In genomic region chr3:4963669-4964589, GRCh38 we compare ENCODE assay signal across 1 cellular context.
TF ChIP-seq lines count a peak whose summit lies in the region.

No MANE protein-coding gene starts in this region.

TF ChIP-seq in K562, 482 proteins besides CTCF, POLR2A, EP300 and RAD21 (continued from another document and continues in another):
- TF ChIP-seq KAT7 (CRISPR knock-in tag; IDR thresholded peaks at IDR 0.05; ENCODE audit: borderline replicate concordance): no peak
- TF ChIP-seq XRCC3 (IDR thresholded peaks at IDR 0.05): 0 out of 2 replicates have a peak, but pooled peaks have one; percentile 14
- no peak for TF ChIP-seq FOXP1 (CRISPR knock-in tag; IDR thresholded peaks at IDR 0.05)
- no peak for TF ChIP-seq ZKSCAN3 (CRISPR knock-in tag; IDR thresholded peaks at IDR 0.05)
- TF ChIP-seq POLR2G (IDR thresholded peaks at IDR 0.05; ENCODE audit: low read depth, low read length): no peak
- TF ChIP-seq EP400 (IDR thresholded peaks at IDR 0.05): peak; percentile 55
- no peak for TF ChIP-seq ZNF197 (CRISPR knock-in tag; IDR thresholded peaks at IDR 0.05; ENCODE audit: low read depth)
- TF ChIP-seq GTF2F1 (IDR thresholded peaks at IDR 0.05; ENCODE audit: low read depth, low read length): no peak
- TF ChIP-seq CHD2 (IDR thresholded peaks at IDR 0.05; ENCODE audit: low read depth, low read length): no peak
- 0 out of 2 replicates have a peak, but pooled peaks have one; percentile 17 for TF ChIP-seq TEAD4 (IDR thresholded peaks at IDR 0.05; ENCODE audit: low read length)
- no peak for TF ChIP-seq TEAD4 (CRISPR knock-in tag; IDR thresholded peaks at IDR 0.05; ENCODE audit: borderline replicate concordance)
- no peak for TF ChIP-seq ARID3A (IDR thresholded peaks at IDR 0.05; ENCODE audit: borderline replicate concordance, low read depth, low read length)
- TF ChIP-seq HEY1 (CRISPR knock-in tag; IDR thresholded peaks at IDR 0.05; ENCODE audit: borderline replicate concordance): no peak
- TF ChIP-seq ERF (CRISPR knock-in tag; IDR thresholded peaks at IDR 0.05): no peak
- TF ChIP-seq ZNF140 (CRISPR knock-in tag; IDR thresholded peaks at IDR 0.05): no peak
- peak; percentile 80; the same call in 1 of the 2 replicates for TF ChIP-seq MECOM (CRISPR knock-in tag; IDR thresholded peaks at IDR 0.05)
- no peak for TF ChIP-seq NFATC3 (IDR thresholded peaks at IDR 0.05)
- peak; percentile 93 for TF ChIP-seq C11orf30 (IDR thresholded peaks at IDR 0.05; ENCODE audit: low read depth)
- no peak for TF ChIP-seq ETV6 (IDR thresholded peaks at IDR 0.05; ENCODE audit: borderline replicate concordance in 1 of 2, low read depth in 2 of 2, low read length in 1 of 2)
- TF ChIP-seq ETV6 (CRISPR knock-in tag; IDR thresholded peaks at IDR 0.05; ENCODE audit: borderline replicate concordance): no peak
- TF ChIP-seq PHF21A (IDR thresholded peaks at IDR 0.05; ENCODE audit: borderline replicate concordance, low read depth): no peak
- no peak for TF ChIP-seq ARHGAP35 (IDR thresholded peaks at IDR 0.05; ENCODE audit: partially characterized antibody)
- TF ChIP-seq ZNF592 (IDR thresholded peaks at IDR 0.05): peak; percentile 68
- peak; percentile 62; the same call in 1 of the 2 replicates for TF ChIP-seq GATAD2B (IDR thresholded peaks at IDR 0.05; ENCODE audit: borderline replicate concordance)
- TF ChIP-seq ZNF511 (CRISPR knock-in tag; IDR thresholded peaks at IDR 0.05): no peak
- peak; percentile 59; the same call in 1 of the 2 replicates for TF ChIP-seq HDAC2 (IDR thresholded peaks at IDR 0.05)
- peak; percentile 75 for TF ChIP-seq ARID1B (IDR thresholded peaks at IDR 0.05)
- TF ChIP-seq CEBPG (CRISPR knock-in tag; IDR thresholded peaks at IDR 0.05): no peak
- TF ChIP-seq CEBPG (tag; conservative IDR thresholded peaks at IDR 0.05 in 1 of 2, IDR thresholded peaks at IDR 0.05 in 1 of 2): no peak
- no peak for TF ChIP-seq ZNF444 (CRISPR knock-in tag; IDR thresholded peaks at IDR 0.05)
- 0 out of 2 replicates have a peak, but pooled peaks have one; percentile 11 for TF ChIP-seq BCOR (IDR thresholded peaks at IDR 0.05)
- peak; percentile 82 for TF ChIP-seq MAFG (tag; conservative IDR thresholded peaks at IDR 0.05)
- no peak for TF ChIP-seq ZNF133 (CRISPR knock-in tag; IDR thresholded peaks at IDR 0.05)
- TF ChIP-seq CREB1 (IDR thresholded peaks at IDR 0.05): no peak
- TF ChIP-seq CREB1 (CRISPR knock-in tag; IDR thresholded peaks at IDR 0.05): no peak
- no peak for TF ChIP-seq SLC30A9 (CRISPR knock-in tag; IDR thresholded peaks at IDR 0.05)
- no peak for TF ChIP-seq ZNF445 (CRISPR knock-in tag; IDR thresholded peaks at IDR 0.05; ENCODE audit: low read depth)
- TF ChIP-seq SMARCA4 (IDR thresholded peaks at IDR 0.05): peak; percentile 85
- no peak for TF ChIP-seq NFYB (IDR thresholded peaks at IDR 0.05; ENCODE audit: extremely low read depth, insufficient read length)
- TF ChIP-seq RBM22 (IDR thresholded peaks at IDR 0.05; ENCODE audit: low read depth, low read length, poor library complexity, severe bottlenecking): no peak
- TF ChIP-seq FOXO4 (CRISPR knock-in tag; IDR thresholded peaks at IDR 0.05): no peak
- TF ChIP-seq FOS (IDR thresholded peaks at IDR 0.05; ENCODE audit: extremely low read depth, insufficient read length): no peak
- TF ChIP-seq E2F4 (CRISPR knock-in tag; IDR thresholded peaks at IDR 0.05; ENCODE audit: low read depth): no peak
- no peak for TF ChIP-seq THAP7 (CRISPR knock-in tag; IDR thresholded peaks at IDR 0.05)
- no peak for TF ChIP-seq RUNX1 (IDR thresholded peaks at IDR 0.05; ENCODE audit: low read depth)
- TF ChIP-seq SMARCC2 (IDR thresholded peaks at IDR 0.05; ENCODE audit: low read depth): peak; percentile 49; the same call in 1 of the 2 replicates
- TF ChIP-seq SP1 (CRISPR knock-in tag; IDR thresholded peaks at IDR 0.05): no peak
- no peak for TF ChIP-seq ZNF644 (tag; IDR thresholded peaks at IDR 0.05; ENCODE audit: low read depth)
- no peak for TF ChIP-seq ETV5 (CRISPR knock-in tag; IDR thresholded peaks at IDR 0.05; ENCODE audit: low read depth)
- no peak for TF ChIP-seq CREB3 (tag; conservative IDR thresholded peaks at IDR 0.05; ENCODE audit: low read depth)
- TF ChIP-seq HNRNPK (IDR thresholded peaks at IDR 0.05; ENCODE audit: low read depth, low read length, poor library complexity, severe bottlenecking): no peak
- no peak for TF ChIP-seq HCFC1 (IDR thresholded peaks at IDR 0.05; ENCODE audit: low read depth, low read length)
- no peak for TF ChIP-seq ZNF165 (CRISPR knock-in tag; IDR thresholded peaks at IDR 0.05; ENCODE audit: borderline replicate concordance)
- TF ChIP-seq LARP7 (IDR thresholded peaks at IDR 0.05): no peak
- TF ChIP-seq ZNF324 (CRISPR knock-in tag; IDR thresholded peaks at IDR 0.05): no peak
- TF ChIP-seq TSHZ1 (CRISPR knock-in tag; IDR thresholded peaks at IDR 0.05): no peak
- TF ChIP-seq MCM7 (IDR thresholded peaks at IDR 0.05): no peak
- no peak for TF ChIP-seq MCM3 (IDR thresholded peaks at IDR 0.05)
- no peak for TF ChIP-seq BCL6 (CRISPR knock-in tag; IDR thresholded peaks at IDR 0.05)
- TF ChIP-seq ZNF24 (IDR thresholded peaks at IDR 0.05): no peak
- TF ChIP-seq PKNOX1 (IDR thresholded peaks at IDR 0.05): no peak
- no peak for TF ChIP-seq CCNT2 (IDR thresholded peaks at IDR 0.05; ENCODE audit: borderline replicate concordance, extremely low read depth, insufficient read length, low read depth, low read length)
- TF ChIP-seq YY1 (IDR thresholded peaks at IDR 0.05; ENCODE audit: borderline replicate concordance in 1 of 3, control insufficient read depth in 1 of 3, extremely low read depth in 1 of 3, insufficient read depth in 3 of 3, insufficient read length in 1 of 3, insufficient replicate concordance in 2 of 3, low read depth in 1 of 3, low read length in 2 of 3): peak in 1 of 3 experiments; percentile 33
- TF ChIP-seq DDX20 (tag; IDR thresholded peaks at IDR 0.05; ENCODE audit: low read depth): no peak
- peak; percentile 87 for TF ChIP-seq EHMT2 (IDR thresholded peaks at IDR 0.05)
